Comparison of ENCODE assay signal across 15 cellular contexts in the genomic region with DNA sequence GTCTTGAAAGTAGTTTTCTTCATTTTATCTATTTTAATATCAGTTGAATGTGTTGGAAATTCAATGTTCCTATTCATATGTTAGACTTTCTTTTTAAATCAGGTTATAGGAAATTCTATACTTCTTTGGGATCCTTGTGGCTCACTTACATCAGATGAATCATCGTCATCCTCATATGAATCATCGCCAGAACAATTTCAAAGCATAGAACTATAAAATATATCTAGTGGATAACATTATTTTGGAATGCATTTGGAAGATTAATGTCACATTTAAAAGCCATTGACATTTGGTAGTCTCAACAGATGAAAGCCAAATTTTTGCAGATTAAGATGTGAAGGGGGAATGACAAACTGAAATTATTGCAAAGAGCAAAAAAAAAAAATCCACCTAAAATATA.
DNase-seq lines count a peak whose midpoint lies in the region; ATAC-seq, FAIRE-seq and TF ChIP-seq lines count a peak whose summit lies in the region.
"Had no signal": no experiment of that assay in that cellular context is flagged by ENCODE, and none has a peak within 500 bp of the region (broad histone marks: within the 10 kb centered on the region; RNA-seq: fewer than 3 reads in every experiment).

No MANE protein-coding gene starts in this region.

- POLR2A ChIA-PET in A549 (lab: Yijun Ruan, JAX), result no interaction called here

- DNase-seq in A549 (ENCODE audit: low read depth in 1 of 2, low spot score in 1 of 2) (peak; percentile 24 to 39), HPDE6-E6E7 (ENCODE audit: extremely low spot score) (peak; percentile 37), amniotic stem cell (lab: John Stamatoyannopoulos, UW) (peak; percentile 45), foreskin melanocyte (peak; percentile 78), occipital lobe (lab: John Stamatoyannopoulos, UW) (no peak)
- no peak for DNase-seq in stimulated activated naive CD4-positive, alpha-beta T cell treated with Interleukin-2 at 50 U/mL for 16 hours (lab: John Stamatoyannopoulos, UW)
- DNase-seq: activated T-cell treated with anti-CD3 and anti-CD28 coated beads for 4 hours, BE2C, NCI-H446 treated with DMSO at 0.1 percent for 48 hours had no signal

- peak; percentile 46 for FAIRE-seq in A549 (lab: Jason Lieb, UNC)
- FAIRE-seq: G401.6 had no signal

- ATAC-seq in A549 (no peak), GM18498 (IDR thresholded peaks at IDR 0.05; ENCODE audit: unreplicated experiment) (no peak), HG03378 (IDR thresholded peaks at IDR 0.05; ENCODE audit: unreplicated experiment) (no peak)
- ATAC-seq: esophagus mucosa, Right ventricle myocardium inferior had no signal

- CTCF ChIA-PET in A549 (lab: Yijun Ruan, JAX), result no interaction called here

- peak overlapping the region; percentile 67 for H3K4me2 ChIP-seq in A549

- no peak for TF ChIP-seq POLR2A in A549 (IDR thresholded peaks at IDR 0.05; ENCODE audit: low read length)

- H3K27ac ChIP-seq in A549, result peak overlapping the region; percentile 69 to 80; a peak in 5 of 6 replicates
- H3K27ac ChIP-seq: cardiac muscle cell had no signal

- H3K4me1 ChIP-seq in A549, result peaks cover 33% of the 10 kb centered on the region
- H3K4me1 ChIP-seq: BE2C had no signal

- TF ChIP-seq EP300 in A549 (IDR thresholded peaks at IDR 0.05), result no peak

- WGBS in A549 (ENCODE audit: missing lambda C conversion rate), result 2% methylated on average over 2 of the region's 2 CpGs

- no peak for TF ChIP-seq RAD21 in A549 (conservative IDR thresholded peaks at IDR 0.05 in 1 of 2, IDR thresholded peaks at IDR 0.05 in 1 of 2)

- H3K4me3 ChIP-seq in A549, result no peak overlapping the region
- H3K4me3 ChIP-seq: cardiac muscle cell had no signal

- H3K9me3 ChIP-seq in A549, result no peaks in the 10 kb centered on the region
- H3K9me3 ChIP-seq: BE2C had no signal

- TF ChIP-seq CTCF in A549 (IDR thresholded peaks at IDR 0.05), result no peak

TF ChIP-seq in A549, 52 proteins besides CTCF, POLR2A, EP300 and RAD21:
- TF ChIP-seq JUNB (IDR thresholded peaks at IDR 0.05), result peak; percentile 88
- peak; percentile 86 for TF ChIP-seq FOSL2 (IDR thresholded peaks at IDR 0.05)
- peak; percentile 94 for TF ChIP-seq FOSL2 (CRISPR knock-in tag; IDR thresholded peaks at IDR 0.05)
- TF ChIP-seq NPAS2 (CRISPR knock-in tag; IDR thresholded peaks at IDR 0.05; ENCODE audit: borderline replicate concordance), result no peak
TF ChIP-seq in A549: peak in this region for 2.

Comparison
In these comparisons a context has a peak if more than half of its experiments do, and no peak if none do; other contexts are left out.
1. DNase-seq: peak in A549 (2 of 2), HPDE6-E6E7 (single experiment), amniotic stem cell (single experiment) and foreskin melanocyte (single experiment); none in occipital lobe (single experiment) and stimulated activated naive CD4-positive, alpha-beta T cell treated with Interleukin-2 at 50 U/mL for 16 hours (single experiment).